In the genomic region with DNA sequence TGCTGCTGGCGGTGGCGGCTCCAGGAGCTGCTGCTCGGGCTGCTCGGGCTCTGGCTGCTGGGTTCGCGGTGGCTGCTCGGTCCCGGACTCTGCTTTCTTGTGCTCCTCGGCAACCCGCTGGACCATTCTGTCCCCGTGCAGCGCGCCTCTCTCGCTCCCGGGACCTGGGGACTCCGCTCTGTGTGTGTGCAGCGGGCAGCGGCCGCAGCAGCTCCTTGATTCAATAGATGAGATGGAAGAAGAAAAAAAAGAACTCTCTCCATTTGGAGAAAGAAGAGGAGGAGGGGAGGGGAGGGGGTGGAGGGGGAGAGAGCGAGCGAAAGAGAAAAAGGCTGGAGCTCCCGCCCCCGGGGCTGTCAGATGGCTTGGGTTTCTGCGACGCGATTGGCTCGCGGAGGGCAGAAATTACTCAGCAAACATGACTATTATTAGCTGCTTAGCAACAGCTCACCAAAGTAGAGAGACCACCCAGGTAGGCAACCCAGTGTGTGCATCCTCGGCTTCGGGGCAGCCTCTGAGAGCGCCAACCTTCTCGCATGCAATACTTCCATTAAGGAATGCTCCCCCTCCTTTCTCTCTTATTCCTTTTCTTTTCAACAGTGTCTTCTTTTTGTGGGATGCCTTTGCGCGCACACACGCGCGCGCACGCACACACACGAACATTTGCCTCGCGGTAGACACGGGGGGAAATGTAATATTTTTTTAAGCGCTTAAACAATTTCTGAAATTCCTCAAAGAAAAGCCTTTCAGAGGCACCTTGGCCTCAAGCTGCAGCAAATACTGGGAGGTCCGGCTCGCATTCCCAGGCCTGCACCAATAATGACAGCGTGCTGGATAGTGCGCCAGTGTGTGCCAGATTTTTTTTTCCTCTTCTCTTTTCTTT, we compare ENCODE assay signal across 8 cellular contexts. TPM values are rescaled to one million over a fixed set of nuclear protein-coding genes. Genes with fewer than 3 reads are reported as not detected.
DNase-seq lines count a peak whose midpoint lies in the region; ATAC-seq, FAIRE-seq and TF ChIP-seq lines count a peak whose summit lies in the region.

No MANE protein-coding gene starts in this region.

- no peaks in the 10 kb centered on the region for H3K36me3 ChIP-seq in H1 (ENCODE audit: control insufficient read depth in 2 of 4, insufficient read depth in 4 of 4, low read length in 3 of 4)

- H2BK5ac ChIP-seq in H1 (ENCODE audit: low read depth, low read length) = peak overlapping the region; percentile 78; the same call in 1 of the 2 replicates

- peak; percentile 28 for FAIRE-seq in H1 (lab: Jason Lieb, UNC)

- POLR2A ChIA-PET in H1 (lab: Charles Lee; ENCODE audit: partially characterized antibody) = interaction anchor here (0.8 to 3.1 kb wide), 9 partner anchors 10 to 371 kb away, joined by 3 to 16 read pairs (median 3); a partner anchor contains a TSS

- H3K27me3 ChIP-seq in H1 (replicated peaks in 1 of 4; ENCODE audit: control insufficient read depth in 3 of 4, extremely low read depth in 1 of 4, insufficient read depth in 3 of 4, low read length in 3 of 4) = peaks cover 11 to 19% (median 17%) of the 10 kb centered on the region in 4 experiments

- peak overlapping the region; percentile 66 for H3K18ac ChIP-seq in H1 (ENCODE audit: extremely low read depth, low read length)

- H3K9ac ChIP-seq in H1 (replicated peaks in 1 of 4; ENCODE audit: extremely low read depth in 1 of 4, low read depth in 3 of 4, low read length in 3 of 4) = peak overlapping the region in 3 of 4 experiments; percentile 56 to 73 (median 70); a peak in 5 of 7 replicates

- 0 out of 2 replicates have a peak overlapping the region, but pooled peaks have one; percentile 24 for H3K27ac ChIP-seq in H1 (ENCODE audit: low read depth, low read length)

- H2BK20ac ChIP-seq in H1 (ENCODE audit: low read length) = peak overlapping the region; percentile 61; the same call in 1 of the 2 replicates

- no peak overlapping the region for H3K23ac ChIP-seq in H1 (ENCODE audit: insufficient read length)

- peaks cover 37% of the 10 kb centered on the region for H3K23me2 ChIP-seq in H1 (ENCODE audit: low read depth, low read length)

- ATAC-seq in GM18909 (IDR thresholded peaks at IDR 0.05; ENCODE audit: poor library complexity, unreplicated experiment) (peak; percentile 34), HG03520 (IDR thresholded peaks at IDR 0.05; ENCODE audit: unreplicated experiment) (peak; percentile 28)
- peak; percentile 52 for ATAC-seq in activated CD8-positive, alpha-beta memory T cell treated with anti-CD3 and anti-CD28 coated beads, Interleukin-2, amount 10 ng/mL, durations not matched to agents 7 days and 5 days

- no peaks in the 10 kb centered on the region; the same call in 1 of the 2 replicates for H3K79me1 ChIP-seq in H1 (ENCODE audit: low read depth, low read length)

- peak overlapping the region; percentile 47; the same call in 1 of the 2 replicates for H4K8ac ChIP-seq in H1 (ENCODE audit: extremely low read depth, insufficient read depth, low read length)

- peak overlapping the region; percentile 60; the same call in 1 of the 2 replicates for H2BK12ac ChIP-seq in H1 (ENCODE audit: low read depth, low read length)

- peaks cover 38% of the 10 kb centered on the region for H3K4me1 Mint-ChIP-seq in activated CD8-positive, alpha-beta memory T cell treated with anti-CD3 and anti-CD28 coated beads, Interleukin-2, amount 10 ng/mL, durations not matched to agents 7 days and 5 days

- H4K91ac ChIP-seq in H1 (replicated peaks; ENCODE audit: insufficient read length, low read length) = peak overlapping the region; percentile 61

- H3K4me3 ChIP-seq in AG09309 (ENCODE audit: control insufficient read depth, low read depth, low read length) = peak overlapping the region; percentile 83
- H3K4me3 ChIP-seq in H1 (ENCODE audit: extremely low read depth in 1 of 4, insufficient read depth in 2 of 4, low read depth in 3 of 4, low read length in 4 of 4) = peak overlapping the region; percentile 53 to 94 (median 81)

- H4K20me1 ChIP-seq in H1 (replicated peaks in 1 of 2; ENCODE audit: control insufficient read depth in 1 of 2, insufficient read depth in 2 of 2, low read length in 2 of 2) = peaks cover 0 to 4% of the 10 kb centered on the region in 2 experiments

- H3K27ac Mint-ChIP-seq in activated CD8-positive, alpha-beta memory T cell treated with anti-CD3 and anti-CD28 coated beads, Interleukin-2, amount 10 ng/mL, durations not matched to agents 7 days and 5 days = peak overlapping the region; percentile 78

- H3K27me3 Mint-ChIP-seq in activated CD8-positive, alpha-beta memory T cell treated with anti-CD3 and anti-CD28 coated beads, Interleukin-2, amount 10 ng/mL, durations not matched to agents 7 days and 5 days = peaks cover 49% of the 10 kb centered on the region

- no peak overlapping the region for H2BK120ac ChIP-seq in H1 (replicated peaks; ENCODE audit: low read depth, low read length)

- H3K4me2 ChIP-seq in H1 (ENCODE audit: insufficient read depth in 1 of 2, low read depth in 2 of 2, low read length in 2 of 2) = peak overlapping the region; percentile 93 to 95

- CTCF ChIA-PET in activated CD8-positive, alpha-beta memory T cell treated with anti-CD3 and anti-CD28 coated beads, Interleukin-2, amount 10 ng/mL, durations not matched to agents 7 days and 5 days (lab: Charles Lee) = interaction anchor here (0.6 to 2.7 kb wide), 4 partner anchors 14 to 941 kb away, joined by 4 to 14 read pairs (median 6); no protein-coding TSS in a partner anchor
- CTCF ChIA-PET in H1 (lab: Charles Lee; ENCODE audit: partially characterized antibody) = no interaction called here

- WGBS in H1 (ENCODE audit: extremely low coverage in 1 of 2, insufficient coverage in 1 of 2, insufficient read length in 1 of 2, insufficient replicate concordance in 2 of 2, low coverage in 1 of 2, low lambda C conversion rate in 2 of 2, missing lambda C conversion rate in 1 of 2), 2 experiments = 1% methylated on average over 36 of the region's 48 CpGs; no CpG with 5 or more reads in 1 of the 2 experiments

- no peak overlapping the region for H3K14ac ChIP-seq in H1 (ENCODE audit: insufficient read length)

- no peaks in the 10 kb centered on the region for H3K9me3 ChIP-seq in H1 (ENCODE audit: insufficient read depth in 2 of 2, low read depth in 1 of 2, low read length in 1 of 2)

- peak overlapping the region; percentile 86 for H3K4me3 Mint-ChIP-seq in activated CD8-positive, alpha-beta memory T cell treated with anti-CD3 and anti-CD28 coated beads, Interleukin-2, amount 10 ng/mL, durations not matched to agents 7 days and 5 days

- H3K56ac ChIP-seq in H1 (replicated peaks; ENCODE audit: insufficient read length, low read depth, low read length) = no peak overlapping the region

- H3K4ac ChIP-seq in H1 (replicated peaks; ENCODE audit: insufficient read length, low read depth, low read length) = peak overlapping the region; percentile 30

- H3K9me3 Mint-ChIP-seq in activated CD8-positive, alpha-beta memory T cell treated with anti-CD3 and anti-CD28 coated beads, Interleukin-2, amount 10 ng/mL, durations not matched to agents 7 days and 5 days (ENCODE audit: low read depth) = no peaks in the 10 kb centered on the region

- peaks cover 10 to 32% (median 14%) of the 10 kb centered on the region in 4 experiments; a peak in 6 of 7 replicates for H3K4me1 ChIP-seq in H1 (replicated peaks in 1 of 4; ENCODE audit: control insufficient read depth in 3 of 4, insufficient read depth in 4 of 4, low read length in 3 of 4)

- peak; percentile 58 for DNase-seq in AG09309 (ENCODE audit: low read depth)
- peak; percentile 99 for DNase-seq in NCI-H69 (lab: John Stamatoyannopoulos, UW)
- DNase-seq in activated CD8-positive, alpha-beta memory T cell treated with anti-CD3 and anti-CD28 coated beads, Interleukin-2, amount 10 ng/mL, durations not matched to agents 7 days and 5 days = peak; percentile 89
- peak; percentile 82 to 92 for DNase-seq in H1 (ENCODE audit: low read depth in 1 of 2, low spot score in 2 of 2)
- DNase-seq in lung microvascular endothelial cell (ENCODE audit: low read depth in 2 of 2) = peak; percentile 84 to 92
- DNase-seq in stimulated activated CD8-positive, alpha-beta memory T cell treated with anti-CD3 and anti-CD28 coated beads, Interleukin-4, amount 100 ng/mL, for 24 hours (ENCODE audit: low read depth) = peak; percentile 58

- peak in 1 of 2 experiments; percentile 8; a peak in 1 of 4 replicates for TF ChIP-seq RAD21 in H1 (IDR thresholded peaks at IDR 0.05 in 1 of 2, conservative IDR thresholded peaks at IDR 0.05 in 1 of 2; ENCODE audit: low read depth in 2 of 2, low read length in 2 of 2)

- TF ChIP-seq CTCF in AG09309 (IDR thresholded peaks at IDR 0.05; ENCODE audit: control insufficient read depth, insufficient read depth, low read depth, low read length, missing control alignments) = no peak
- TF ChIP-seq CTCF in H1 (IDR thresholded peaks at IDR 0.05; ENCODE audit: control extremely low read depth in 1 of 3, insufficient read depth in 1 of 3, low read depth in 1 of 3, low read length in 3 of 3) = no peak

- no peak for TF ChIP-seq EP300 in H1 (IDR thresholded peaks at IDR 0.05; ENCODE audit: borderline replicate concordance in 1 of 2, low read depth in 2 of 2, low read length in 2 of 2)

- H3K79me2 ChIP-seq in H1 (ENCODE audit: control insufficient read depth in 1 of 2, insufficient read depth in 2 of 2, low read length in 2 of 2) = peaks cover 0 to 17% of the 10 kb centered on the region in 2 experiments; a peak in 2 of 4 replicates

- H2AK5ac ChIP-seq in H1 (ENCODE audit: low read depth, low read length) = no peak overlapping the region

- H2AFZ ChIP-seq in H1 (ENCODE audit: low read length) = no peak overlapping the region

- H4K5ac ChIP-seq in H1 (ENCODE audit: insufficient read length, low read depth, low read length) = peak overlapping the region; percentile 50

- no peaks in the 10 kb centered on the region for H3K36me3 Mint-ChIP-seq in activated CD8-positive, alpha-beta memory T cell treated with anti-CD3 and anti-CD28 coated beads, Interleukin-2, amount 10 ng/mL, durations not matched to agents 7 days and 5 days

- TF ChIP-seq POLR2A in H1 (IDR thresholded peaks at IDR 0.05; ENCODE audit: control extremely low read depth in 1 of 2, low read depth in 2 of 2, low read length in 2 of 2) = no peak

- no peak overlapping the region for H2BK15ac ChIP-seq in H1 (ENCODE audit: low read length)

RNA-seq across cellular contexts. Expression of a gene that starts 7.6 kb away (rescaled TPM):
- total RNA-seq in activated CD8-positive, alpha-beta memory T cell treated with anti-CD3 and anti-CD28 coated beads, Interleukin-2, amount 10 ng/mL, durations not matched to agents 7 days and 5 days = 10 to 100 TPM; 15.2 to 17.4 TPM
- total RNA-seq in H1 (2021; fragmentation: NEBNext Ultra II Directional; extraction: Animal tissue kit (Norgen Biotek cat#: 25700)) = 34.1 and 42.3 TPM in 2 replicates
- 6.4 and 17.9 TPM in 2 replicates for polyA plus RNA-seq in H1 (2011; rRNA removed)
- 6.7 TPM for polyA plus RNA-seq in H1 (2011; cell fraction: cytosol; rRNA removed)
- polyA plus RNA-seq in H1 (2011; cell fraction: nucleus; rRNA removed) = 30.2 TPM
- 8.8 to 11.1 TPM (median 10.7 TPM) in 4 replicates for polyA plus RNA-seq in H1 (2012, experiment 1 of 2)
- 14.3 TPM for polyA plus RNA-seq in H1 (2012, experiment 2 of 2)
- polyA plus RNA-seq in H1 (2013, experiment 1 of 2) = 12.6 TPM
- 12.5 TPM for polyA plus RNA-seq in H1 (2013, experiment 2 of 2)
- 18.6 and 19.0 TPM in 2 replicates for polyA minus RNA-seq in H1 (2011; rRNA and poly(A)+ RNA removed)
- polyA minus RNA-seq in H1 (2011; cell fraction: cytosol; rRNA and poly(A)+ RNA removed) = 24.4 TPM
- polyA minus RNA-seq in H1 (2011; cell fraction: nucleus; rRNA and poly(A)+ RNA removed) = 60.1 TPM
- total RNA-seq in lung microvascular endothelial cell = 2.0 and 2.8 TPM in 2 replicates

Comparison
In these comparisons a context has a peak if more than half of its experiments do, and no peak if none do; other contexts are left out.
1. Peak in every context shown above with its lines: DNase-seq, ATAC-seq, H3K4me3 ChIP-seq and H3K27ac ChIP-seq.